35 cellular contexts compared by ENCODE assay signal in genomic region chr3:10500717-10501663, GRCh38. TPM values are rescaled to one million over a fixed set of nuclear protein-coding genes. Genes with fewer than 3 reads are reported as not detected.
"Had no signal": no experiment of that assay in that cellular context is flagged by ENCODE, and none has a peak within 500 bp of the region (broad histone marks: within the 10 kb centered on the region; RNA-seq: fewer than 3 reads in every experiment).

No MANE protein-coding gene starts in this region.

- H3K9me3 ChIP-seq: ascending aorta, MG63 had no signal

- H3K27me3 ChIP-seq: MG63 had no signal

- ATAC-seq: activated CD8-positive, alpha-beta T cell treated with anti-CD3 and anti-CD28 coated beads for 36 hours; activated T-cell treated with anti-CD3 and anti-CD28 coated beads, Interleukin-2, amount 50 U/mL, for 72 hours; activated T-helper 17 cell treated with anti-CD3 and anti-CD28 coated beads, Interleukin-2, amount 50 U/mL, for 72 hours; Panc1; SK-N-SH treated with all-trans-retinoic acid at 6 μM for 48 hours had no signal

- H3K27ac ChIP-seq: ascending aorta, VCaP had no signal

- H3K36me3 ChIP-seq: ascending aorta, MG63 had no signal

- H3K4me3 ChIP-seq: ascending aorta, MG63 had no signal

- H3K4me1 ChIP-seq: ascending aorta had no signal

- DNase-seq: activated B cell treated with CpG ODN at 0.5 μM for 24 hours; activated CD4-positive, alpha-beta T cell treated with anti-CD3 and anti-CD28 coated beads for 48 hours; activated CD4-positive, alpha-beta T cell treated with anti-CD3 and anti-CD28 coated beads, Interleukin-2, amount 50 U/mL, for 4 hours; activated CD4-positive, CD25-positive, alpha-beta regulatory T cell treated with anti-CD3 and anti-CD28 coated beads, Interleukin-2, amount 50 U/mL, for 72 hours; activated CD8-positive, alpha-beta T cell treated with anti-CD3 and anti-CD28 coated beads for 36 hours; activated effector memory CD4-positive, alpha-beta T cell treated with anti-CD3 and anti-CD28 coated beads, Interleukin-2, amount 50 U/mL, for 16 hours; activated naive CD4-positive, alpha-beta T cell; activated naive CD4-positive, alpha-beta T cell treated with anti-CD3 and anti-CD28 coated beads, Interleukin-2, amount 50 U/mL, for 16 hours; activated naive CD8-positive, alpha-beta T cell treated with anti-CD3 and anti-CD28 coated beads for 36 hours; activated T-cell treated with anti-CD3 and anti-CD28 coated beads, Interleukin-2, amount 50 U/mL, for 1 hour; activated T-cell treated with anti-CD3 and anti-CD28 coated beads, Interleukin-2, amount 50 U/mL, for 72 hours; amniotic stem cell; Kasumi-1; KG1; MG63; NCI-H1048; NCI-H1105 treated with DMSO at 0.1 percent for 48 hours; NCI-H1436; NCI-H1694; NCI-H1930; NCI-H2081 treated with DMSO at 0.1 percent for 48 hours; NCI-H226; NCI-H446 treated with DMSO at 0.1 percent for 48 hours; NCI-H524 treated with DMSO at 0.1 percent for 48 hours; SIG-M5; T-helper 1 cell; T-helper 2 cell; T-helper 9 cell had no signal

RNA-seq across cellular contexts. Expression of gene ATP2B2, which starts 4.4 kb away (rescaled TPM):
- total RNA-seq: activated B cell treated with CpG ODN at 0.5 μM for 24 hours; activated CD8-positive, alpha-beta memory T cell treated with anti-CD3 and anti-CD28 coated beads for 36 hours; activated CD8-positive, alpha-beta T cell treated with anti-CD3 and anti-CD28 coated beads for 36 hours; activated naive CD8-positive, alpha-beta T cell treated with anti-CD3 and anti-CD28 coated beads for 36 hours; activated T-cell treated with anti-CD3 and anti-CD28 coated beads, Interleukin-2, amount 50 U/mL, for 72 hours; activated T-helper 17 cell treated with anti-CD3 and anti-CD28 coated beads, Interleukin-2, amount 50 U/mL, for 72 hours; ascending aorta; SK-MEL-5 had no signal
